In genomic region chr3:177598110-177598833, GRCh38 we compare ENCODE assay signal across 8 cellular contexts.
A peak's percentile ranks its signal among the peaks of the same experiment; 100 is the strongest.
DNase-seq lines count a peak whose midpoint lies in the region; ATAC-seq and TF ChIP-seq lines count a peak whose summit lies in the region.

No MANE protein-coding gene starts in this region.

- ATAC-seq in left ventricle myocardium superior (peak; percentile 10), Right ventricle myocardium inferior (no peak), aorta (ENCODE audit: low FRiP score) (no peak), GM19463 (IDR thresholded peaks at IDR 0.05; ENCODE audit: unreplicated experiment) (no peak), GM19395 (IDR thresholded peaks at IDR 0.05; ENCODE audit: unreplicated experiment) (no peak)

- WGBS in aorta, 2 donors, result 27 to 38% methylated on average over 4 of the region's 4 CpGs

- H3K27ac ChIP-seq in brain microvascular endothelial cell (peak overlapping the region; percentile 48), muscle layer of colon (ENCODE audit: low read depth, low read length) (peak overlapping the region; percentile 93), aorta (ENCODE audit: low read depth in 1 of 2, low read length in 2 of 2) (peak overlapping the region; percentile 50 to 70)

- intact Hi-C loops in left ventricle myocardium superior (cut with micrococcal nuclease), result no loop called here
- intact Hi-C loops in Right ventricle myocardium inferior (cut with DNase I), result no loop called here
- intact Hi-C loops in aorta (cut with DNase I), result loop anchor here in 1 of 2 donors (10.0 kb wide), 1 partner anchor 113 kb away; no protein-coding TSS in a partner anchor

- H3K9me3 ChIP-seq in muscle layer of colon (ENCODE audit: low read length) (no peaks in the 10 kb centered on the region), aorta (ENCODE audit: control insufficient read depth, low read length) (no peaks in the 10 kb centered on the region)

- no peak overlapping the region for H3K9ac ChIP-seq in muscle layer of colon (ENCODE audit: low read length)

- H3K4me1 ChIP-seq in muscle layer of colon (ENCODE audit: insufficient read depth, low read length) (peaks cover 68% of the 10 kb centered on the region), aorta (ENCODE audit: control insufficient read depth in 1 of 2, insufficient read depth in 2 of 2, low read length in 2 of 2) (peaks cover 0 to 19% of the 10 kb centered on the region in 2 donors)

- in situ Hi-C loops in brain microvascular endothelial cell (cut with HindIII; ENCODE audit: low pct_ligation_motif_present, low sequenced_read_pairs), result no loop called here

- H3K27me3 ChIP-seq in brain microvascular endothelial cell (replicated peaks) (no peaks in the 10 kb centered on the region), muscle layer of colon (ENCODE audit: control insufficient read depth in 1 of 2, insufficient read depth in 2 of 2, low read length in 2 of 2) (no peaks in the 10 kb centered on the region), aorta (ENCODE audit: control insufficient read depth in 1 of 2, insufficient read depth in 2 of 2, low read length in 1 of 2) (no peaks in the 10 kb centered on the region)

- H3K36me3 ChIP-seq in brain microvascular endothelial cell (replicated peaks) (no peaks in the 10 kb centered on the region), muscle layer of colon (ENCODE audit: insufficient read depth, low read length) (no peaks in the 10 kb centered on the region), aorta (ENCODE audit: control insufficient read depth in 1 of 2, insufficient read depth in 2 of 2, low read length in 1 of 2) (no peaks in the 10 kb centered on the region)

- no peak for TF ChIP-seq CTCF in brain microvascular endothelial cell (IDR thresholded peaks at IDR 0.05; ENCODE audit: low read depth, low read length, missing control alignments)

- DNase-seq in left ventricle myocardium superior (no peak), Right ventricle myocardium inferior (ENCODE audit: missing footprints) (no peak), brain microvascular endothelial cell (no peak), aorta (no peak), OCI-M2 (lab: John Stamatoyannopoulos, UW; ENCODE audit: unreplicated experiment) (no peak)

- no peak overlapping the region for H3K4me3 ChIP-seq in brain microvascular endothelial cell (ENCODE audit: low read depth, low read length)
- H3K4me3 ChIP-seq in muscle layer of colon (ENCODE audit: low read depth in 1 of 2, low read length in 2 of 2), result no peak overlapping the region
- no peak overlapping the region for H3K4me3 ChIP-seq in aorta (ENCODE audit: low read length in 2 of 2)
